Comparison of ENCODE assay signal across 13 cellular contexts in genomic region chr2:149601141-149601796, GRCh38. TPM values are rescaled to one million over a fixed set of nuclear protein-coding genes. Genes with fewer than 3 reads are reported as not detected.
DNase-seq lines count a peak whose midpoint lies in the region; ATAC-seq, FAIRE-seq and TF ChIP-seq lines count a peak whose summit lies in the region.
"Had no signal": no experiment of that assay in that cellular context is flagged by ENCODE, and none has a peak within 500 bp of the region (broad histone marks: within the 10 kb centered on the region; RNA-seq: fewer than 3 reads in every experiment).

No MANE protein-coding gene starts in this region.

- CTCF ChIA-PET in A673 (lab: Charles Lee) (no interaction called here), PC-3 (lab: Charles Lee) (no interaction called here), endothelial cell of umbilical vein (lab: Charles Lee) (interaction anchor here (1.3 to 2.0 kb wide), 2 partner anchors 1450 to 1638 kb away, joined by 5 to 6 read pairs; no protein-coding TSS in a partner anchor)

- BruUV-seq in A673 (replicated peaks; lab: Mats Ljungman, UMichigan) (no TSS peak), PC-3 (replicated peaks; lab: Mats Ljungman, UMichigan) (no TSS peak), endothelial cell of umbilical vein (replicated peaks; lab: Mats Ljungman, UMichigan) (no TSS peak)

- dilution Hi-C loops in endothelial cell of umbilical vein (cut with MboI; ENCODE audit: extremely low pct_ligation_motif_present, low sequenced_read_pairs): no loop called here

- H3K27ac ChIP-seq in A673 (ENCODE audit: low read depth, low read length, poor library complexity, severe bottlenecking): no peak overlapping the region
- no peak overlapping the region for H3K27ac ChIP-seq in PC-3 (ENCODE audit: low read length)
- H3K27ac ChIP-seq in endothelial cell of umbilical vein (ENCODE audit: insufficient read depth, low read depth, low read length): no peak overlapping the region
- H3K27ac ChIP-seq: right atrium auricular region had no signal

- H4K20me1 ChIP-seq in PC-3 (ENCODE audit: low read length) (no peaks in the 10 kb centered on the region), endothelial cell of umbilical vein (replicated peaks; ENCODE audit: control insufficient read depth, extremely low read depth, insufficient read depth, low read length) (no peaks in the 10 kb centered on the region)

- H3K4me3 ChIP-seq in A673 (ENCODE audit: low read depth, low read length, poor library complexity, severe bottlenecking): no peak overlapping the region
- no peak overlapping the region for H3K4me3 ChIP-seq in PC-3 (ENCODE audit: low read length)
- H3K4me3 ChIP-seq in endothelial cell of umbilical vein (replicated peaks in 1 of 3; ENCODE audit: insufficient read depth in 1 of 3, low read depth in 1 of 3, low read length in 3 of 3): no peak overlapping the region
- H3K4me3 ChIP-seq: right atrium auricular region had no signal

- TF ChIP-seq CTCF in A673 (conservative IDR thresholded peaks at IDR 0.05; ENCODE audit: low read depth, low read length): no peak
- TF ChIP-seq CTCF in PC-3 (conservative IDR thresholded peaks at IDR 0.05; ENCODE audit: low read depth, low read length): no peak
- no peak for TF ChIP-seq CTCF in endothelial cell of umbilical vein (IDR thresholded peaks at IDR 0.05; ENCODE audit: extremely low read depth in 1 of 2, insufficient read depth in 1 of 2, low read depth in 1 of 2, low read length in 2 of 2)

- no peak for TF ChIP-seq POLR2A in endothelial cell of umbilical vein (IDR thresholded peaks at IDR 0.05; ENCODE audit: low read depth, low read length)

- H3K4me1 ChIP-seq in A673 (ENCODE audit: insufficient read depth, low read length, poor library complexity, severe bottlenecking) (peaks cover 3% of the 10 kb centered on the region), PC-3 (ENCODE audit: insufficient read depth, low read length) (peaks cover 24% of the 10 kb centered on the region), endothelial cell of umbilical vein (ENCODE audit: control insufficient read depth, extremely low read depth, insufficient read depth, low read length) (peaks cover 7% of the 10 kb centered on the region)

- FAIRE-seq in G401.6 (lab: Jason Lieb, UNC) (peak; percentile 75), endothelial cell of umbilical vein (lab: Jason Lieb, UNC) (no peak)

- intact Hi-C loops in A673 (cut with micrococcal nuclease; ENCODE audit: unreplicated experiment): no loop called here
- intact Hi-C loops in PC-3 (cut with micrococcal nuclease): no loop called here
- intact Hi-C loops in endothelial cell of umbilical vein (cut with micrococcal nuclease): no loop called here

- H3K4me2 ChIP-seq in PC-3 (ENCODE audit: low read length) (no peak overlapping the region), endothelial cell of umbilical vein (ENCODE audit: insufficient read depth, low read length) (no peak overlapping the region)

- no peaks in the 10 kb centered on the region for H3K36me3 ChIP-seq in A673 (ENCODE audit: insufficient read depth, low read length, poor library complexity, severe bottlenecking)
- peaks cover 2% of the 10 kb centered on the region; the same call in 1 of the 2 replicates for H3K36me3 ChIP-seq in PC-3 (ENCODE audit: low read depth, low read length)
- no peaks in the 10 kb centered on the region for H3K36me3 ChIP-seq in endothelial cell of umbilical vein (ENCODE audit: control insufficient read depth in 2 of 2, extremely low read depth in 1 of 2, insufficient read depth in 2 of 2, low read length in 2 of 2)
- H3K36me3 ChIP-seq: right atrium auricular region had no signal

- H3F3A ChIP-seq in PC-3 (ENCODE audit: low read length, unreplicated experiment): no peaks in the 10 kb centered on the region

- no peaks in the 10 kb centered on the region for H3K9me2 ChIP-seq in PC-3 (replicated peaks; ENCODE audit: low read length)

- H3K27me3 ChIP-seq in A673 (replicated peaks; ENCODE audit: insufficient read depth, low read depth, low read length, poor library complexity) (no peaks in the 10 kb centered on the region), PC-3 (ENCODE audit: low read length) (no peaks in the 10 kb centered on the region), endothelial cell of umbilical vein (ENCODE audit: control insufficient read depth in 2 of 2, insufficient read depth in 2 of 2, low read length in 2 of 2) (no peaks in the 10 kb centered on the region)
- H3K27me3 ChIP-seq: right atrium auricular region had no signal

- POLR2A ChIA-PET in A673 (lab: Charles Lee; ENCODE audit: low non-redundant PET): no interaction called here
- POLR2A ChIA-PET in PC-3 (lab: Charles Lee; ENCODE audit: unreplicated experiment): no interaction called here
- POLR2A ChIA-PET in endothelial cell of umbilical vein (lab: Charles Lee): no interaction called here

- no peak overlapping the region for H3K9ac ChIP-seq in PC-3 (ENCODE audit: low read length)
- no peak overlapping the region for H3K9ac ChIP-seq in endothelial cell of umbilical vein (replicated peaks; ENCODE audit: extremely low read depth, insufficient read depth, low read length)

- peaks cover 5% of the 10 kb centered on the region for H3K9me3 ChIP-seq in A673 (ENCODE audit: low read depth, low read length, poor library complexity, severe bottlenecking)
- peaks cover 6% of the 10 kb centered on the region; the same call in 1 of the 2 replicates for H3K9me3 ChIP-seq in PC-3 (ENCODE audit: low read length)
- H3K9me3 ChIP-seq in endothelial cell of umbilical vein (replicated peaks; ENCODE audit: control insufficient read depth, insufficient read depth, low read length): no peaks in the 10 kb centered on the region
- H3K9me3 ChIP-seq: right atrium auricular region had no signal

- H3K79me2 ChIP-seq in PC-3 (ENCODE audit: low read length) (no peaks in the 10 kb centered on the region), endothelial cell of umbilical vein (ENCODE audit: control insufficient read depth, insufficient read depth, low read length) (no peaks in the 10 kb centered on the region)

- DNase-seq in A673 (ENCODE audit: low spot score) (peak; percentile 46), PC-3 (peak; percentile 16), endothelial cell of umbilical vein (ENCODE audit: low read depth, low spot score) (peak; percentile 22)
- DNase-seq in central memory CD4-positive, alpha-beta T cell: no peak
- DNase-seq: activated naive CD8-positive, alpha-beta T cell treated with anti-CD3 and anti-CD28 coated beads, Interleukin-2, amount 50 U/mL, for 24 hours; glutamatergic neuron; naive thymus-derived CD8-positive, alpha-beta T cell; NCI-H187 treated with DMSO at 0.1 percent for 48 hours had no signal

- H2AFZ ChIP-seq in PC-3 (ENCODE audit: low read length) (no peak overlapping the region), endothelial cell of umbilical vein (ENCODE audit: low read depth, low read length) (no peak overlapping the region)

- ATAC-seq in PC-3 (no peak), HG02623 (IDR thresholded peaks at IDR 0.05; ENCODE audit: unreplicated experiment) (no peak), GM19452 (IDR thresholded peaks at IDR 0.05; ENCODE audit: unreplicated experiment) (no peak), HG03521 (IDR thresholded peaks at IDR 0.05; ENCODE audit: unreplicated experiment) (no peak)
- ATAC-seq: activated naive CD8-positive, alpha-beta T cell treated with anti-CD3 and anti-CD28 coated beads, Interleukin-2, amount 50 U/mL, for 24 hours; naive thymus-derived CD8-positive, alpha-beta T cell had no signal

- H3K9me1 ChIP-seq in endothelial cell of umbilical vein (replicated peaks; ENCODE audit: control insufficient read depth, extremely low read depth, insufficient read depth, low read length): no peaks in the 10 kb centered on the region

TF ChIP-seq in endothelial cell of umbilical vein, 7 proteins besides CTCF, POLR2A, EP300 and RAD21:
- TF ChIP-seq JUN (IDR thresholded peaks at IDR 0.05; ENCODE audit: borderline replicate concordance, insufficient read depth, insufficient read length, low read depth): peak; percentile 24
- TF ChIP-seq FOS (IDR thresholded peaks at IDR 0.05; ENCODE audit: borderline replicate concordance, insufficient read depth, low read length): no peak
- no peak for TF ChIP-seq POLR2AphosphoS5 (IDR thresholded peaks at IDR 0.05; ENCODE audit: insufficient read depth, low read depth, low read length)
- TF ChIP-seq MAX (IDR thresholded peaks at IDR 0.05; ENCODE audit: insufficient read depth, insufficient read length): no peak
- TF ChIP-seq EZH2 (IDR thresholded peaks at IDR 0.05; ENCODE audit: borderline replicate concordance, low read depth, low read length, severe bottlenecking): no peak

RNA-seq across cellular contexts. Expression of gene MMADHC, which starts 13.7 kb away (rescaled TPM):
- total RNA-seq in A673 (2021): 115 and 124 TPM in 2 replicates
- 99.1 and 130 TPM in 2 replicates for total RNA-seq in PC-3 (2014; rRNA removed)
- total RNA-seq in endothelial cell of umbilical vein: 115 and 119 TPM in 2 replicates
- polyA plus RNA-seq in endothelial cell of umbilical vein: 40.0 and 53.4 TPM in 2 replicates
- polyA plus RNA-seq in endothelial cell of umbilical vein (2011; cell fraction: cytosol; rRNA removed): 72.5 and 75.3 TPM in 2 replicates
- 41.4 and 52.2 TPM in 2 replicates for polyA plus RNA-seq in endothelial cell of umbilical vein (2011; cell fraction: nucleus; rRNA removed)
- polyA plus RNA-seq in endothelial cell of umbilical vein (2012): 124 and 189 TPM in 2 replicates
- 75.8 and 86.1 TPM in 2 replicates for polyA minus RNA-seq in endothelial cell of umbilical vein
- 40.4 TPM for polyA minus RNA-seq in endothelial cell of umbilical vein (2011; cell fraction: cytosol; rRNA and poly(A)+ RNA removed)
- polyA minus RNA-seq in endothelial cell of umbilical vein (2011; cell fraction: nucleus; rRNA and poly(A)+ RNA removed): 48.0 and 54.8 TPM in 2 replicates
